Comparison of ENCODE assay signal across 8 cellular contexts in genomic region chr2:239882335-239882734, GRCh38.
DNase-seq lines count a peak whose midpoint lies in the region; ATAC-seq and TF ChIP-seq lines count a peak whose summit lies in the region.

No MANE protein-coding gene starts in this region.

- peaks cover 3 to 20% (median 9%) of the 10 kb centered on the region in 3 donors for H3K4me1 ChIP-seq in gastroesophageal sphincter

- peak overlapping the region in 3 of 4 donors; percentile 52 to 68 (median 57) for H3K27ac ChIP-seq in gastroesophageal sphincter

- intact Hi-C loops in posterior vena cava (cut with DNase I) = loop anchor here in 1 of 2 donors (10.0 kb wide), 1 partner anchor 488 kb away; no protein-coding TSS in a partner anchor

- ATAC-seq in gastroesophageal sphincter = peak; percentile 67
- ATAC-seq in GM19467 (IDR thresholded peaks at IDR 0.05; ENCODE audit: unreplicated experiment) = no peak

- no peak for TF ChIP-seq EP300 in gastroesophageal sphincter (IDR thresholded peaks at IDR 0.05)

- 10 to 26% methylated on average over 3 to 4 of the region's 5 CpGs for WGBS in gastroesophageal sphincter (ENCODE audit: low coverage in 1 of 2), 2 donors

- peaks cover 0 to 37% (median 0%) of the 10 kb centered on the region in 3 donors for H3K9me3 ChIP-seq in gastroesophageal sphincter

- no peaks in the 10 kb centered on the region for H3K36me3 ChIP-seq in gastroesophageal sphincter

- DNase-seq in NCI-H1105 (lab: John Stamatoyannopoulos, UW) = peak; percentile 1
- no peak for DNase-seq in NCI-H1105 treated with DMSO at 0.1 percent for 48 hours (lab: John Stamatoyannopoulos, UW)
- DNase-seq in NCI-H748 (lab: John Stamatoyannopoulos, UW; ENCODE audit: unreplicated experiment) = peak; percentile 58
- peak; percentile 34 for DNase-seq in activated T-helper 1 cell treated with Interleukin-2 at 50 U/mL for 16 hours (ENCODE audit: low read depth)
- DNase-seq in posterior vena cava (ENCODE audit: low spot score) = peak; percentile 79
- no peak for DNase-seq in epidermal melanocyte (ENCODE audit: insufficient read length, low spot score)

- peak in 3 of 4 experiments; percentile 73 to 82 (median 82) for TF ChIP-seq CTCF in gastroesophageal sphincter (IDR thresholded peaks at IDR 0.05)

- no peak overlapping the region for H3K4me3 ChIP-seq in gastroesophageal sphincter

- no peak for TF ChIP-seq POLR2A in gastroesophageal sphincter (IDR thresholded peaks at IDR 0.05)

- H3K27me3 ChIP-seq in gastroesophageal sphincter = no peaks in the 10 kb centered on the region

Comparison
In these comparisons a context has a peak if more than half of its experiments do, and no peak if none do; other contexts are left out.
1. DNase-seq: peak in NCI-H1105 (single experiment), NCI-H748 (single experiment), activated T-helper 1 cell treated with Interleukin-2 at 50 U/mL for 16 hours (single experiment) and posterior vena cava (single experiment); none in NCI-H1105 treated with DMSO at 0.1 percent for 48 hours (single experiment) and epidermal melanocyte (single experiment).